In genomic region chr2:46183426-46183825, GRCh38 we compare ENCODE assay signal across 28 cellular contexts.
"Had no signal": no experiment of that assay in that cellular context is flagged by ENCODE, and none has a peak within 500 bp of the region (broad histone marks: within the 10 kb centered on the region; RNA-seq: fewer than 3 reads in every experiment).

No MANE protein-coding gene starts in this region.

- H3K4me1 Mint-ChIP-seq: endodermal cell had no signal

- H3K4me1 ChIP-seq: prostate gland had no signal

- H3K4me3 ChIP-seq: breast epithelium, heart left ventricle, left ventricle myocardium inferior, lung, mucosa of descending colon, ovary, prostate gland, sigmoid colon, suprapubic skin, tibial artery, uterus had no signal

- DNase-seq: activated CD4-positive, alpha-beta T cell treated with anti-CD3 and anti-CD28 coated beads for 4 hours; activated CD4-positive, alpha-beta T cell treated with anti-CD3 and anti-CD28 coated beads, Interleukin-2, amount 50 U/mL, for 4 hours; activated naive CD4-positive, alpha-beta T cell; activated T-cell treated with anti-CD3 and anti-CD28 coated beads, Interleukin-2, amount 50 U/mL, for 1 hour; central memory CD4-positive, alpha-beta T cell; foreskin keratinocyte; heart left ventricle; left ventricle myocardium inferior; mucosa of descending colon; ovary; retina; sigmoid colon; small intestine; stimulated activated CD4-positive, alpha-beta T cell treated with anti-CD3 and anti-CD28 coated beads, Interleukin-1b, Interleukin-23, amount 100 ng/mL, for 48 hours; stimulated activated naive CD4-positive, alpha-beta T cell; tibial artery; uterus had no signal

- H3K9me3 Mint-ChIP-seq: activated naive CD4-positive, alpha-beta T cell treated with anti-CD3 and anti-CD28 coated beads, Interleukin-2, amount 50 U/mL, for 72 hours; activated T-helper 17 cell treated with anti-CD3 and anti-CD28 coated beads, Interleukin-2, amount 50 U/mL, for 72 hours; endodermal cell; nephron had no signal

- H3K9me3 ChIP-seq: breast epithelium, heart left ventricle, left ventricle myocardium inferior, mucosa of descending colon, neutrophil, ovary, prostate gland, sigmoid colon, suprapubic skin, tibial artery, uterus had no signal

- H3K27me3 ChIP-seq: breast epithelium, foreskin keratinocyte, heart left ventricle, neutrophil, ovary, sigmoid colon, suprapubic skin, tibial artery, uterus had no signal

- H3K4me3 Mint-ChIP-seq: activated T-helper 17 cell treated with anti-CD3 and anti-CD28 coated beads, Interleukin-2, amount 50 U/mL, for 72 hours; endodermal cell; nephron had no signal

- H3K27ac Mint-ChIP-seq: activated naive CD4-positive, alpha-beta T cell treated with anti-CD3 and anti-CD28 coated beads, Interleukin-2, amount 50 U/mL, for 72 hours; activated T-helper 17 cell treated with anti-CD3 and anti-CD28 coated beads, Interleukin-2, amount 50 U/mL, for 72 hours; endodermal cell; nephron had no signal

- H3K27me3 Mint-ChIP-seq: activated T-helper 17 cell treated with anti-CD3 and anti-CD28 coated beads, Interleukin-2, amount 50 U/mL, for 72 hours had no signal

- H3K27ac ChIP-seq: breast epithelium, foreskin keratinocyte, left ventricle myocardium inferior, neutrophil, ovary, prostate gland, sigmoid colon, suprapubic skin, tibial artery, uterus had no signal

- H3K36me3 ChIP-seq: breast epithelium, neutrophil, ovary, prostate gland, suprapubic skin, uterus had no signal

- H3K36me3 Mint-ChIP-seq: activated naive CD4-positive, alpha-beta T cell treated with anti-CD3 and anti-CD28 coated beads, Interleukin-2, amount 50 U/mL, for 72 hours had no signal

- ATAC-seq: activated naive CD4-positive, alpha-beta T cell treated with anti-CD3 and anti-CD28 coated beads, Interleukin-2, amount 50 U/mL, for 72 hours; activated T-helper 17 cell treated with anti-CD3 and anti-CD28 coated beads, Interleukin-2, amount 50 U/mL, for 72 hours; esophagus mucosa; foreskin keratinocyte; heart left ventricle; mucosa of descending colon had no signal

- FAIRE-seq: islet of Langerhans, small intestine had no signal
